ENCODE assay signal across 25 cellular contexts in the genomic region with DNA sequence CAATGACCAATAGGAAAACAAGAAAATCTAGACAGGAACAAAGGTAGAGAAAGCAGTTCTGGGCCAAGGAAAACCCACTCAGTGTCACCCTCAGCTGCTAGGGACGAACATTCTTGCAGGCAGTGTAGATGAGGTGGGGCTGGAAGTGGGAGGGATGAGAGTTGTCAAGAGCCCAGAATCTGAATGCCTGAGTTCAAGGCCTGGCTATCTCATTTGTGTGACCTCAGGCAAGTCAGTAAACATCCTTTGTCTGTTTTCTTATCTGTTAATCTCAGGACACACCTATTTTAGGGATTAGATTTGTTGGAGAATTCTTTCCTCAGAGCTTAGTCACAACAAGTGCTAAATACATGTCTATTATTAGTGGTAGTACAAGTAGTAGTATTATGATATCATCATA.
"Had no signal": no experiment of that assay in that cellular context is flagged by ENCODE, and none has a peak within 500 bp of the region (broad histone marks: within the 10 kb centered on the region; RNA-seq: fewer than 3 reads in every experiment).

No MANE protein-coding gene starts in this region.

- FAIRE-seq: kidney had no signal

- H3K4me3 ChIP-seq: esophagus squamous epithelium, gastroesophageal sphincter, lung, prostate gland, spleen, tibial artery, upper lobe of right lung, vagina had no signal

- DNase-seq: effector memory CD4-positive, alpha-beta T cell; esophagus squamous epithelium; foreskin fibroblast; glutamatergic neuron; immature natural killer cell; kidney; left cardiac atrium; left ventricle myocardium superior; mesenchymal stem cell; naive thymus-derived CD4-positive, alpha-beta T cell; nephron progenitor cell; spleen; stimulated activated CD4-positive, alpha-beta T cell treated with anti-CD3 and anti-CD28 coated beads, Interleukin-15, amount 100 ng/mL, for 24 hours; stimulated activated CD4-positive, alpha-beta T cell treated with anti-CD3 and anti-CD28 coated beads, Interleukin-1b, Interleukin-23, amount 100 ng/mL, for 48 hours; stimulated activated CD4-positive, alpha-beta T cell treated with anti-CD3 and anti-CD28 coated beads, Interleukin-4, amount 100 ng/mL, for 24 hours; tibial artery; upper lobe of right lung had no signal

- H3K79me2 ChIP-seq: parathyroid adenoma had no signal

- ATAC-seq: gastroesophageal sphincter; left cardiac atrium; left ventricle myocardium superior; naive thymus-derived CD4-positive, alpha-beta T cell; sciatic nerve; stimulated activated memory B cell treated with anti-CD40 and anti-IgM and Interleukin-4, amounts not matched to agents 10 μg/mL and 1 μg/mL and 100 μg/mL, for 72 hours; upper lobe of right lung had no signal

- H3K27me3 ChIP-seq: esophagus squamous epithelium, gastroesophageal sphincter, spleen, tibial artery, upper lobe of right lung, vagina had no signal

- H3K9ac ChIP-seq: parathyroid adenoma had no signal

- H3K4me1 ChIP-seq: esophagus squamous epithelium, gastroesophageal sphincter, parathyroid adenoma, prostate gland, spleen, tibial artery, upper lobe of right lung, vagina had no signal

- H3K27ac ChIP-seq: epithelial cell of prostate, esophagus squamous epithelium, gastroesophageal sphincter, parathyroid adenoma, prostate gland, spleen, tibial artery, upper lobe of right lung, vagina had no signal

- H3K9me3 ChIP-seq: esophagus squamous epithelium, gastroesophageal sphincter, prostate gland, spleen, tibial artery, upper lobe of right lung, vagina had no signal

- H2AFZ ChIP-seq: parathyroid adenoma had no signal

- H3K36me3 ChIP-seq: esophagus squamous epithelium, gastroesophageal sphincter, prostate gland, spleen, tibial artery, upper lobe of right lung, vagina had no signal
